14 cellular contexts compared by ENCODE assay signal in genomic region chr2:177256695-177257094, GRCh38. TPM values are rescaled to one million over a fixed set of nuclear protein-coding genes. Genes with fewer than 3 reads are reported as not detected.
A peak's percentile ranks its signal among the peaks of the same experiment; 100 is the strongest.
DNase-seq lines count a peak whose midpoint lies in the region; ATAC-seq, FAIRE-seq and TF ChIP-seq lines count a peak whose summit lies in the region.
"Had no signal": no experiment of that assay in that cellular context is flagged by ENCODE, and none has a peak within 500 bp of the region (broad histone marks: within the 10 kb centered on the region; RNA-seq: fewer than 3 reads in every experiment).

No MANE protein-coding gene starts in this region.

- H2AFZ ChIP-seq in K562 (ENCODE audit: low read depth, low read length): no peak overlapping the region

- H3K36me3 ChIP-seq in cardiac muscle cell (no peaks in the 10 kb centered on the region), K562 (ENCODE audit: control insufficient read depth, insufficient read depth, low read length) (peaks cover 71% of the 10 kb centered on the region), urinary bladder (ENCODE audit: insufficient read depth) (no peaks in the 10 kb centered on the region)

- TF ChIP-seq POLR2A in K562 (conservative IDR thresholded peaks at IDR 0.05): no peak; the same call in 1 of the 2 replicates

- no peak for FAIRE-seq in K562 (lab: Jason Lieb, UNC)

- ATAC-seq in left cardiac atrium (no peak), K562 (peak; percentile 1; the same call in 2 of the 3 replicates), natural killer cell (no peak)

- TF ChIP-seq CTCF in cardiac muscle cell (IDR thresholded peaks at IDR 0.05; ENCODE audit: low read depth, low read length) (no peak), K562 (IDR thresholded peaks at IDR 0.05 in 2 of 3, conservative IDR thresholded peaks at IDR 0.05 in 1 of 3; ENCODE audit: insufficient read depth in 2 of 3, low read depth in 1 of 3, low read length in 3 of 3) (no peak), natural killer cell (IDR thresholded peaks at IDR 0.05) (no peak)

- H3K4me3 Mint-ChIP-seq in natural killer cell: peak overlapping the region; percentile 42
- H3K4me3 Mint-ChIP-seq: HFFc6 had no signal

- in situ Hi-C loops in K562 (cut with MboI): loop anchor here (5.0 kb wide), 1 partner anchor 89 kb away; no protein-coding TSS in a partner anchor

- intact Hi-C loops in left cardiac atrium (cut with DNase I) (no loop called here), K562 (cut with micrococcal nuclease) (no loop called here), natural killer cell (cut with micrococcal nuclease) (no loop called here)

- H3K9me3 ChIP-seq in cardiac muscle cell (ENCODE audit: low read depth) (no peaks in the 10 kb centered on the region), K562 (replicated peaks; ENCODE audit: control insufficient read depth, insufficient read depth, low read depth, low read length) (peaks cover 18% of the 10 kb centered on the region)
- H3K9me3 ChIP-seq: right lobe of liver had no signal

- no TSS peak for BruUV-seq in K562 (replicated peaks; lab: Mats Ljungman, UMichigan)

- H3K9me3 Mint-ChIP-seq in natural killer cell: peaks cover 0 to 2% of the 10 kb centered on the region in 2 donors

- POLR2A ChIA-PET in K562 (lab: Yijun Ruan, JAX): interaction anchor here (0.9 to 10.9 kb wide), 6 partner anchors 7 to 437 kb away, joined by 3 to 199 read pairs (median 4); partner anchors contain the start of gene NFE2L2

- peak overlapping the region; percentile 3 to 81; a peak in 1 of 4 replicates for H3K9ac ChIP-seq in K562 (ENCODE audit: insufficient read depth in 1 of 2, low read depth in 2 of 2, low read length in 2 of 2)

- H3K4me3 ChIP-seq in cardiac muscle cell (no peak overlapping the region), K562 (no peak overlapping the region), urinary bladder (ENCODE audit: low read depth, low read length) (no peak overlapping the region)
- H3K4me3 ChIP-seq: right lobe of liver had no signal

- peaks cover 100% of the 10 kb centered on the region for H3K79me2 ChIP-seq in K562 (ENCODE audit: control insufficient read depth, insufficient read depth, low read length)

- peaks cover 27% of the 10 kb centered on the region for H3K4me1 ChIP-seq in cardiac muscle cell (ENCODE audit: low read depth)
- H3K4me1 ChIP-seq in K562 (replicated peaks in 1 of 2; ENCODE audit: control insufficient read depth in 2 of 2, insufficient read depth in 2 of 2, low read length in 2 of 2): peaks cover 30 to 72% of the 10 kb centered on the region in 2 experiments
- peaks cover 10% of the 10 kb centered on the region for H3K4me1 ChIP-seq in urinary bladder (ENCODE audit: insufficient read depth)

- H4K20me1 ChIP-seq in K562 (replicated peaks; ENCODE audit: control insufficient read depth, insufficient read depth, low read length): peaks cover 51% of the 10 kb centered on the region

- CTCF ChIA-PET in K562 (lab: Yijun Ruan, JAX; ENCODE audit: low intra/inter-chr PET ratio): no interaction called here

- peak overlapping the region; percentile 99 to 100 for H3K27ac Mint-ChIP-seq in natural killer cell
- H3K27ac Mint-ChIP-seq: HFFc6 had no signal

- H3K27ac ChIP-seq in cardiac muscle cell (peak overlapping the region; percentile 41), K562 (ENCODE audit: extremely low read depth, low read depth, low read length) (peak overlapping the region; percentile 52; the same call in 2 of the 3 replicates), urinary bladder (ENCODE audit: low read depth) (peak overlapping the region; percentile 70)

- H3K27me3 Mint-ChIP-seq in natural killer cell (ENCODE audit: low read depth in 2 of 2): no peaks in the 10 kb centered on the region

- H3K4me2 ChIP-seq in K562 (ENCODE audit: insufficient read depth, low read length): peak overlapping the region; percentile 33; the same call in 1 of the 2 replicates

- TF ChIP-seq EP300 in K562 (IDR thresholded peaks at IDR 0.05; ENCODE audit: low read length): no peak

- H3K9me1 ChIP-seq in K562 (ENCODE audit: control insufficient read depth, insufficient read depth, low read length): peaks cover 10% of the 10 kb centered on the region

- DNase-seq in cardiac muscle cell (ENCODE audit: low read depth in 1 of 2, low spot score in 1 of 2): no peak
- no peak for DNase-seq in left cardiac atrium
- DNase-seq in K562 (ENCODE audit: extremely low read depth in 1 of 4, low spot score in 3 of 4): no peak
- DNase-seq in natural killer cell: no peak
- no peak for DNase-seq in NCI-H526 (lab: John Stamatoyannopoulos, UW)
- no peak for DNase-seq in ureter (ENCODE audit: low spot score)
- DNase-seq in superior temporal gyrus (ENCODE audit: extremely low spot score): no peak
- DNase-seq: activated effector memory CD4-positive, alpha-beta T cell treated with Interleukin-2 at 50 U/mL for 16 hours; HFFc6; NCI-H1417 treated with DMSO at 0.1 percent for 48 hours; NCI-H69; right lobe of liver; SIG-M5 had no signal

- H3K4me1 Mint-ChIP-seq in natural killer cell: peaks cover 77 to 92% of the 10 kb centered on the region in 2 donors

- no peaks in the 10 kb centered on the region for H3K36me3 Mint-ChIP-seq in natural killer cell

- no peak for TF ChIP-seq RAD21 in K562 (CRISPR knock-in tag; conservative IDR thresholded peaks at IDR 0.05 in 1 of 2, IDR thresholded peaks at IDR 0.05 in 1 of 2)

- H3K27me3 ChIP-seq in cardiac muscle cell: no peaks in the 10 kb centered on the region
- H3K27me3 ChIP-seq in K562 (ENCODE audit: control insufficient read depth in 2 of 2, insufficient read depth in 2 of 2, low read length in 2 of 2): no peaks in the 10 kb centered on the region
- H3K27me3 ChIP-seq: right lobe of liver had no signal

- 60% methylated on average over 3 of the region's 3 CpGs for WGBS in K562 (ENCODE audit: insufficient coverage, low coverage, missing lambda C conversion rate)
- 50% methylated on average over 3 of the region's 3 CpGs for WGBS in urinary bladder

TF ChIP-seq in K562, 482 proteins besides CTCF, POLR2A, EP300 and RAD21 (continues in another document):
- 0 out of 2 replicates have a peak, but pooled peaks have one; percentile 37 for TF ChIP-seq RBFOX2 (IDR thresholded peaks at IDR 0.05; ENCODE audit: low read depth, low read length)
- no peak for TF ChIP-seq NFIX (CRISPR knock-in tag; IDR thresholded peaks at IDR 0.05; ENCODE audit: low read depth)

RNA-seq across cellular contexts. Expression of gene NFE2L2, which starts 7.8 kb away (rescaled TPM):
- 56.6 and 70.0 TPM in 2 replicates for total RNA-seq in cardiac muscle cell
- polyA plus RNA-seq in cardiac muscle cell: 84.5 and 90.5 TPM in 2 replicates
- total RNA-seq in left cardiac atrium: 10 to 100 TPM; 68.4 to 69.0 TPM
- total RNA-seq in K562 (2011; cell fraction: chromatin; rRNA removed; ENCODE audit: low replicate concordance): 61.8 and 169 TPM in 2 replicates
- total RNA-seq in K562 (2011; cell fraction: nucleolus; rRNA removed): 36.7 and 42.6 TPM in 2 replicates
- 59.8 and 96.6 TPM in 2 replicates for total RNA-seq in K562 (2011; cell fraction: nucleoplasm; rRNA removed)
- 33.2 and 46.0 TPM in 2 replicates for total RNA-seq in K562 (2014; rRNA removed)
- total RNA-seq in K562 (2014; rRNA removed; fragmentation: Illumina TruSeq; extraction: Trizol): 59.3 and 72.0 TPM in 2 replicates
- 62.5 and 67.8 TPM in 2 replicates for total RNA-seq in K562 (2015; rRNA removed; fragmentation: Illumina TruSeq; extraction: Trizol)
- 60.8 and 64.8 TPM in 2 replicates for total RNA-seq in K562 (2021)
- 93.2 and 120 TPM in 2 replicates for polyA plus RNA-seq in K562 (2011; rRNA removed)
- 58.4 and 68.0 TPM in 2 replicates for polyA plus RNA-seq in K562 (2011; cell fraction: cytosol; rRNA removed)
- polyA plus RNA-seq in K562 (2011; cell fraction: nucleus; rRNA removed): 62.5 and 70.2 TPM in 2 replicates
- 42.7 and 78.6 TPM in 2 replicates for polyA plus RNA-seq in K562 (2012)
- 91.0 and 100 TPM in 2 replicates for polyA plus RNA-seq in K562 (2014; fragmentation: Illumina TruSeq; extraction: Trizol)
- 10 to 100 TPM; 29.3 to 34.8 TPM for polyA plus RNA-seq in K562 (2014; fragmentation: Nextera tagmentation; extraction: Ambion mirVana)
- 54.9 and 56.3 TPM in 2 replicates for polyA plus RNA-seq in K562 (2014; rRNA removed)
- polyA minus RNA-seq in K562 (2011; rRNA and poly(A)+ RNA removed): 108 and 150 TPM in 2 replicates
- 40.0 and 70.1 TPM in 2 replicates for polyA minus RNA-seq in K562 (2011; cell fraction: cytosol; rRNA and poly(A)+ RNA removed)
- 52.2 and 71.1 TPM in 2 replicates for polyA minus RNA-seq in K562 (2011; cell fraction: nucleus; rRNA and poly(A)+ RNA removed)
- 10 to 100 TPM; 76.0 to 99.8 (median 84.6) TPM for total RNA-seq in natural killer cell
- 108 TPM for total RNA-seq in urinary bladder
- polyA plus RNA-seq in urinary bladder: 149 TPM
- total RNA-seq in ureter: 190 TPM

RNA-seq across cellular contexts. Expression of gene HNRNPA3, which starts 44.1 kb away (rescaled TPM):
- 63.2 and 78.6 TPM in 2 replicates for total RNA-seq in cardiac muscle cell
- 67.3 and 81.7 TPM in 2 replicates for polyA plus RNA-seq in cardiac muscle cell
- 100 to 1,000 TPM in 1 of 2 donors, 10 to 100 TPM in 1; 81.3 to 117 TPM for total RNA-seq in left cardiac atrium
- total RNA-seq in K562 (2011; cell fraction: chromatin; rRNA removed; ENCODE audit: low replicate concordance): 113 and 428 TPM in 2 replicates
- total RNA-seq in K562 (2011; cell fraction: nucleolus; rRNA removed): 48.9 and 75.0 TPM in 2 replicates
- total RNA-seq in K562 (2011; cell fraction: nucleoplasm; rRNA removed): 198 and 354 TPM in 2 replicates
- 72.8 and 79.5 TPM in 2 replicates for total RNA-seq in K562 (2014; rRNA removed)
- total RNA-seq in K562 (2014; rRNA removed; fragmentation: Illumina TruSeq; extraction: Trizol): 130 and 151 TPM in 2 replicates
- total RNA-seq in K562 (2015; rRNA removed; fragmentation: Illumina TruSeq; extraction: Trizol): 112 and 114 TPM in 2 replicates
- total RNA-seq in K562 (2021): 249 and 272 TPM in 2 replicates
- 150 and 215 TPM in 2 replicates for polyA plus RNA-seq in K562 (2011; rRNA removed)
- 28.0 and 59.6 TPM in 2 replicates for polyA plus RNA-seq in K562 (2011; cell fraction: cytosol; rRNA removed)
- polyA plus RNA-seq in K562 (2011; cell fraction: nucleus; rRNA removed): 96.2 and 150 TPM in 2 replicates
- 364 and 720 TPM in 2 replicates for polyA plus RNA-seq in K562 (2012)
- 356 and 381 TPM in 2 replicates for polyA plus RNA-seq in K562 (2014; fragmentation: Illumina TruSeq; extraction: Trizol)
- 100 to 1,000 TPM; 108 to 192 TPM for polyA plus RNA-seq in K562 (2014; fragmentation: Nextera tagmentation; extraction: Ambion mirVana)
- 381 and 428 TPM in 2 replicates for polyA plus RNA-seq in K562 (2014; rRNA removed)
- 97.6 and 107 TPM in 2 replicates for polyA minus RNA-seq in K562 (2011; rRNA and poly(A)+ RNA removed)
- 69.7 and 76.8 TPM in 2 replicates for polyA minus RNA-seq in K562 (2011; cell fraction: cytosol; rRNA and poly(A)+ RNA removed)
- polyA minus RNA-seq in K562 (2011; cell fraction: nucleus; rRNA and poly(A)+ RNA removed): 57.9 and 104 TPM in 2 replicates
- 100 to 1,000 TPM; 223 to 298 (median 289) TPM for total RNA-seq in natural killer cell
- total RNA-seq in urinary bladder: 129 TPM
- polyA plus RNA-seq in urinary bladder: 160 TPM
- 251 TPM for total RNA-seq in ureter
